In genomic region chr6:1383729-1384548, GRCh38 we compare ENCODE assay signal across 1 cellular context.
TF ChIP-seq lines count a peak whose summit lies in the region.

No MANE protein-coding gene starts in this region.

TF ChIP-seq in WTC11, 78 proteins besides CTCF, POLR2A, EP300 and RAD21 (continued from another document):
- TF ChIP-seq ATF2 (CRISPR knock-in tag; IDR thresholded peaks at IDR 0.05; ENCODE audit: borderline replicate concordance, low read depth) = no peak
- no peak for TF ChIP-seq GABPB1 (CRISPR knock-in tag; IDR thresholded peaks at IDR 0.05)
- TF ChIP-seq ZNF317 (CRISPR knock-in tag; IDR thresholded peaks at IDR 0.05; ENCODE audit: borderline replicate concordance, low read depth) = no peak
- TF ChIP-seq AFF4 (CRISPR knock-in tag; IDR thresholded peaks at IDR 0.05; ENCODE audit: borderline replicate concordance) = no peak
- no peak for TF ChIP-seq IRF1 (CRISPR knock-in tag; IDR thresholded peaks at IDR 0.05)
